ENCODE assay signal across 9 cellular contexts in the genomic region with DNA sequence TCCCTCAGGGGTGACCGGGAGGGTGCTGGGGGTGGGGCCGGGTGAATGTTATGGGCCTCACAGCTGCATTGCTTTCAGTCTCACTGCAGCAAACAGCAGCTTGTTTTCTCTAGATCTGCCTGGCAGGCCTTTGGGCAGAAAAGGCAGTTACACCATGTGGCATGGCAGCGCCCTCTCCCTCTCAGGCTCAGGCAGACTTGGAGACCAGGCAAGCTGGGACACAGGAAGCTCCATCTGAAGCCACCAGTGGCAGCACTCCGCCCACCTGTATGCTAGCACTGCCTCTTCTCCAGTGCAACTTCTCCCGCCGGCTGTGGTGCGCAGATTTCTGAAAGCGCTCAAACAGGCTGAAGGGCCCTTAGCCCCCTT.
DNase-seq lines count a peak whose midpoint lies in the region; ATAC-seq, FAIRE-seq and TF ChIP-seq lines count a peak whose summit lies in the region.
"Had no signal": no experiment of that assay in that cellular context is flagged by ENCODE, and none has a peak within 500 bp of the region (broad histone marks: within the 10 kb centered on the region; RNA-seq: fewer than 3 reads in every experiment).

No MANE protein-coding gene starts in this region.

- no peak for FAIRE-seq in D721Med (lab: Jason Lieb, UNC)

- no peaks in the 10 kb centered on the region for H3K9me2 ChIP-seq in hepatocyte (replicated peaks; ENCODE audit: insufficient read depth)

- no peak for TF ChIP-seq POLR2A in sigmoid colon (IDR thresholded peaks at IDR 0.05)

- DNase-seq in GM03348 (ENCODE audit: low spot score) (peak; percentile 44), hepatocyte (ENCODE audit: low spot score) (no peak), sigmoid colon (no peak), D721Med (ENCODE audit: insufficient read length, low spot score) (no peak), MV-4-11 (lab: John Stamatoyannopoulos, UW) (no peak)
- no peak for DNase-seq in activated naive CD8-positive, alpha-beta T cell treated with anti-CD3 and anti-CD28 coated beads, Interleukin-2, amount 10 ng/mL, durations not matched to agents 7 days and 5 days
- DNase-seq in stimulated activated CD4-positive, alpha-beta T cell treated with anti-CD3 and anti-CD28 coated beads, Interleukin-15, amount 100 ng/mL, for 24 hours, result no peak
- DNase-seq: activated effector memory CD4-positive, alpha-beta T cell treated with Interleukin-2 at 50 U/mL for 16 hours had no signal

- TF ChIP-seq EP300 in sigmoid colon (IDR thresholded peaks at IDR 0.05), result no peak

- no peak for ATAC-seq in activated naive CD8-positive, alpha-beta T cell treated with anti-CD3 and anti-CD28 coated beads, Interleukin-2, amount 10 ng/mL, durations not matched to agents 7 days and 5 days (ENCODE audit: low read depth)
- ATAC-seq in HG03108 (IDR thresholded peaks at IDR 0.05; ENCODE audit: unreplicated experiment), result no peak

- H3K9me3 Mint-ChIP-seq in activated naive CD8-positive, alpha-beta T cell treated with anti-CD3 and anti-CD28 coated beads, Interleukin-2, amount 10 ng/mL, durations not matched to agents 7 days and 5 days, result no peaks in the 10 kb centered on the region

- H3K36me3 Mint-ChIP-seq in activated naive CD8-positive, alpha-beta T cell treated with anti-CD3 and anti-CD28 coated beads, Interleukin-2, amount 10 ng/mL, durations not matched to agents 7 days and 5 days, result no peaks in the 10 kb centered on the region

- H3K4me1 ChIP-seq in hepatocyte (ENCODE audit: insufficient read depth) (peaks cover 31% of the 10 kb centered on the region), sigmoid colon (peaks cover 0 to 66% (median 60%) of the 10 kb centered on the region in 4 donors)

- intact Hi-C loops in sigmoid colon (cut with DNase I), result loop anchor here (10.0 kb wide), 1 partner anchor 104 kb away; no protein-coding TSS in a partner anchor

- peaks cover 100% of the 10 kb centered on the region for H3K79me2 ChIP-seq in hepatocyte

- TF ChIP-seq CTCF in hepatocyte (IDR thresholded peaks at IDR 0.05; ENCODE audit: poor library complexity) (no peak), sigmoid colon (IDR thresholded peaks at IDR 0.05) (no peak), D721Med (IDR thresholded peaks at IDR 0.05; ENCODE audit: insufficient read depth, missing control alignments) (no peak)

- POLR2A ChIA-PET in activated naive CD8-positive, alpha-beta T cell treated with anti-CD3 and anti-CD28 coated beads, Interleukin-2, amount 10 ng/mL, durations not matched to agents 7 days and 5 days (lab: Charles Lee), result interaction anchor here (0.6 to 1.4 kb wide), 3 partner anchors 10 to 252 kb away, joined by 3 read pairs; no protein-coding TSS in a partner anchor

- WGBS in hepatocyte (ENCODE audit: low lambda C conversion rate, missing lambda C conversion rate), result 82% methylated on average over 8 of the region's 8 CpGs
- WGBS in sigmoid colon, 2 donors, result 25 to 54% methylated on average over 8 of the region's 8 CpGs

- H3K4me3 ChIP-seq in hepatocyte (no peak overlapping the region), sigmoid colon (no peak overlapping the region)

- H3K4me2 ChIP-seq in hepatocyte, result peak overlapping the region; percentile 46

- H3K9me3 ChIP-seq in hepatocyte (ENCODE audit: low read depth), result no peaks in the 10 kb centered on the region
- H3K9me3 ChIP-seq in sigmoid colon, result no peaks in the 10 kb centered on the region

- H3K27me3 Mint-ChIP-seq in activated naive CD8-positive, alpha-beta T cell treated with anti-CD3 and anti-CD28 coated beads, Interleukin-2, amount 10 ng/mL, durations not matched to agents 7 days and 5 days, result no peaks in the 10 kb centered on the region

- peaks cover 26% of the 10 kb centered on the region for H3K4me1 Mint-ChIP-seq in activated naive CD8-positive, alpha-beta T cell treated with anti-CD3 and anti-CD28 coated beads, Interleukin-2, amount 10 ng/mL, durations not matched to agents 7 days and 5 days

- no peak overlapping the region for H3K4me3 Mint-ChIP-seq in activated naive CD8-positive, alpha-beta T cell treated with anti-CD3 and anti-CD28 coated beads, Interleukin-2, amount 10 ng/mL, durations not matched to agents 7 days and 5 days

- H3K36me3 ChIP-seq in hepatocyte (replicated peaks; ENCODE audit: insufficient read depth, low read depth) (no peaks in the 10 kb centered on the region), sigmoid colon (no peaks in the 10 kb centered on the region)

- peak overlapping the region; percentile 30 for H3K27ac Mint-ChIP-seq in activated naive CD8-positive, alpha-beta T cell treated with anti-CD3 and anti-CD28 coated beads, Interleukin-2, amount 10 ng/mL, durations not matched to agents 7 days and 5 days

- H4K20me1 ChIP-seq in hepatocyte (ENCODE audit: insufficient read depth, poor library complexity, severe bottlenecking), result peaks cover 38% of the 10 kb centered on the region

- H2AFZ ChIP-seq in hepatocyte, result no peak overlapping the region

- peak overlapping the region; percentile 75 for H3K27ac ChIP-seq in hepatocyte
- peak overlapping the region; percentile 23 to 58 (median 52) for H3K27ac ChIP-seq in sigmoid colon

- H3K27me3 ChIP-seq in hepatocyte (no peaks in the 10 kb centered on the region), sigmoid colon (no peaks in the 10 kb centered on the region)
